In genomic region chr11:113593698-113594308, GRCh38 we compare ENCODE assay signal across 10 cellular contexts.
DNase-seq lines count a peak whose midpoint lies in the region; ATAC-seq lines count a peak whose summit lies in the region.
"Had no signal": no experiment of that assay in that cellular context is flagged by ENCODE, and none has a peak within 500 bp of the region (broad histone marks: within the 10 kb centered on the region; RNA-seq: fewer than 3 reads in every experiment).

No MANE protein-coding gene starts in this region.

- no peaks in the 10 kb centered on the region for H3K36me3 Mint-ChIP-seq in activated naive CD4-positive, alpha-beta T cell treated with anti-CD3 and anti-CD28 coated beads, Interleukin-2, amount 10 ng/mL, durations not matched to agents 7 days and 5 days

- H3K27me3 Mint-ChIP-seq in activated naive CD4-positive, alpha-beta T cell treated with anti-CD3 and anti-CD28 coated beads, Interleukin-2, amount 10 ng/mL, durations not matched to agents 7 days and 5 days: peaks cover 29% of the 10 kb centered on the region

- CTCF ChIA-PET in activated naive CD4-positive, alpha-beta T cell treated with anti-CD3 and anti-CD28 coated beads, Interleukin-2, amount 10 ng/mL, durations not matched to agents 7 days and 5 days (lab: Charles Lee): no interaction called here

- no peak overlapping the region for H3K27ac Mint-ChIP-seq in activated naive CD4-positive, alpha-beta T cell treated with anti-CD3 and anti-CD28 coated beads, Interleukin-2, amount 10 ng/mL, durations not matched to agents 7 days and 5 days

- H3K4me3 Mint-ChIP-seq in activated naive CD4-positive, alpha-beta T cell treated with anti-CD3 and anti-CD28 coated beads, Interleukin-2, amount 10 ng/mL, durations not matched to agents 7 days and 5 days: no peak overlapping the region

- ATAC-seq in HG02938 (IDR thresholded peaks at IDR 0.05; ENCODE audit: unreplicated experiment): peak; percentile 88
- ATAC-seq in stimulated activated naive CD8-positive, alpha-beta T cell treated with anti-CD3 and anti-CD28 coated beads, Interleukin-15, Interleukin-2, amounts not matched to agents 100 U/mL and 50 U/mL, for 24 hours: peak; percentile 78

- peaks cover 11% of the 10 kb centered on the region for H3K4me1 Mint-ChIP-seq in activated naive CD4-positive, alpha-beta T cell treated with anti-CD3 and anti-CD28 coated beads, Interleukin-2, amount 10 ng/mL, durations not matched to agents 7 days and 5 days

- peaks cover 1% of the 10 kb centered on the region for H3K9me3 Mint-ChIP-seq in activated naive CD4-positive, alpha-beta T cell treated with anti-CD3 and anti-CD28 coated beads, Interleukin-2, amount 10 ng/mL, durations not matched to agents 7 days and 5 days

- peak; percentile 52 for DNase-seq in activated naive CD4-positive, alpha-beta T cell treated with anti-CD3 and anti-CD28 coated beads, Interleukin-2, amount 10 ng/mL, durations not matched to agents 7 days and 5 days
- no peak for DNase-seq in activated naive CD4-positive, alpha-beta T cell treated with anti-CD3 and anti-CD28 coated beads, Interleukin-2, amount 50 U/mL, for 16 hours
- DNase-seq in activated CD4-positive, alpha-beta T cell treated with anti-CD3 and anti-CD28 coated beads, Interleukin-2, amount 50 U/mL, for 48 hours: peak; percentile 45 to 56
- DNase-seq in stimulated activated naive CD8-positive, alpha-beta T cell treated with anti-CD3 and anti-CD28 coated beads, Interleukin-15, Interleukin-2, amounts not matched to agents 100 U/mL and 50 U/mL, for 24 hours: peak; percentile 27
- no peak for DNase-seq in NAMALWA (ENCODE audit: low spot score)
- no peak for DNase-seq in retina
- no peak for DNase-seq in germinal center (ENCODE audit: low spot score)
- DNase-seq: GOT3, NCI-H446 had no signal

Comparison
In these comparisons a context has a peak if more than half of its experiments do, and no peak if none do; other contexts are left out.
1. DNase-seq: peak in activated naive CD4-positive, alpha-beta T cell treated with anti-CD3 and anti-CD28 coated beads, Interleukin-2, amount 10 ng/mL, durations not matched to agents 7 days and 5 days (single experiment), activated CD4-positive, alpha-beta T cell treated with anti-CD3 and anti-CD28 coated beads, Interleukin-2, amount 50 U/mL, for 48 hours (2 of 2) and stimulated activated naive CD8-positive, alpha-beta T cell treated with anti-CD3 and anti-CD28 coated beads, Interleukin-15, Interleukin-2, amounts not matched to agents 100 U/mL and 50 U/mL, for 24 hours (single experiment); none in activated naive CD4-positive, alpha-beta T cell treated with anti-CD3 and anti-CD28 coated beads, Interleukin-2, amount 50 U/mL, for 16 hours (single experiment), NAMALWA (single experiment), retina (single experiment) and germinal center (single experiment).